Comparison of ENCODE assay signal across 36 cellular contexts in genomic region chr7:4399596-4399995, GRCh38.
"Had no signal": no experiment of that assay in that cellular context is flagged by ENCODE, and none has a peak within 500 bp of the region (broad histone marks: within the 10 kb centered on the region; RNA-seq: fewer than 3 reads in every experiment).

No MANE protein-coding gene starts in this region.

- H3K36me3 ChIP-seq: adrenal gland, brain microvascular endothelial cell, breast epithelium had no signal

- H3K4me1 Mint-ChIP-seq: activated B cell treated with CpG ODN at 0.5 μM for 24 hours; activated CD4-positive, alpha-beta T cell treated with anti-CD3 and anti-CD28 coated beads, Interleukin-2, amount 10 ng/mL, durations not matched to agents 24 days and 14 days; activated naive CD8-positive, alpha-beta T cell treated with anti-CD3 and anti-CD28 coated beads for 36 hours; activated T-helper 17 cell treated with anti-CD3 and anti-CD28 coated beads, Interleukin-2, amount 50 U/mL, for 72 hours; central memory CD8-positive, alpha-beta T cell had no signal

- H3K27ac Mint-ChIP-seq: activated B cell treated with CpG ODN at 0.5 μM for 24 hours; activated CD4-positive, alpha-beta memory T cell treated with anti-CD3 and anti-CD28 coated beads for 36 hours; activated CD4-positive, alpha-beta T cell treated with anti-CD3 and anti-CD28 coated beads, Interleukin-2, amount 10 ng/mL, durations not matched to agents 24 days and 14 days; activated CD8-positive, alpha-beta T cell treated with anti-CD3 and anti-CD28 coated beads for 36 hours; activated naive CD4-positive, alpha-beta T cell treated with anti-CD3 and anti-CD28 coated beads for 36 hours; activated naive CD4-positive, alpha-beta T cell treated with anti-CD3 and anti-CD28 coated beads, Interleukin-2, amount 50 U/mL, for 72 hours; activated naive CD8-positive, alpha-beta T cell treated with anti-CD3 and anti-CD28 coated beads for 36 hours; activated T-cell treated with anti-CD3 and anti-CD28 coated beads, Interleukin-2, amount 50 U/mL, for 72 hours; activated T-helper 1 cell treated with anti-CD3 and anti-CD28 coated beads, Interleukin-12 subunit alpha, Interleukin-12 subunit beta, Interleukin-2, Interleukin-4 antibody, amounts not matched to agents 30 ng/mL and 10 ng/mL and 1 ng/mL, durations not matched to agents 14 hours and 24 hours and 36 hours; activated T-helper 17 cell treated with anti-CD3 and anti-CD28 coated beads, Interleukin-2, amount 50 U/mL, for 72 hours; T-helper 1 cell treated with Interleukin-12 subunit alpha and Interleukin-12 subunit beta and Interleukin-4 antibody, amounts not matched to agents 30 μg/mL and 1 μg/mL, for 36 hours; T-helper 2 cell treated with Interferon-gamma antibody and Interleukin-4, amounts not matched to agents 5 μg/mL and 100 μg/mL, for 36 hours had no signal

- DNase-seq: activated B cell treated with CpG ODN at 0.5 μM for 24 hours; activated CD4-positive, alpha-beta memory T cell treated with anti-CD3 and anti-CD28 coated beads for 36 hours; activated CD4-positive, alpha-beta T cell treated with anti-CD3 and anti-CD28 coated beads for 4 hours; activated CD4-positive, alpha-beta T cell treated with anti-CD3 and anti-CD28 coated beads, Interleukin-2, amount 10 ng/mL, durations not matched to agents 24 days and 14 days; activated CD4-positive, alpha-beta T cell treated with anti-CD3 and anti-CD28 coated beads, Interleukin-2, amount 50 U/mL, for 1 hour; activated CD4-positive, alpha-beta T cell treated with anti-CD3 and anti-CD28 coated beads, Interleukin-2, amount 50 U/mL, for 4 hours; activated CD4-positive, CD25-positive, alpha-beta regulatory T cell treated with anti-CD3 and anti-CD28 coated beads, Interleukin-2, amount 50 U/mL, for 72 hours; activated CD8-positive, alpha-beta memory T cell treated with anti-CD3 and anti-CD28 coated beads, Interleukin-2, amount 50 U/mL, for 4 hours; activated CD8-positive, alpha-beta T cell treated with anti-CD3 and anti-CD28 coated beads for 36 hours; activated effector memory CD4-positive, alpha-beta T cell treated with anti-CD3 and anti-CD28 coated beads, Interleukin-2, amount 50 U/mL, for 16 hours; activated gamma-delta T cell treated with Interleukin-2 at 50 U/mL for 16 hours; activated naive CD4-positive, alpha-beta T cell; activated naive CD4-positive, alpha-beta T cell treated with anti-CD3 and anti-CD28 coated beads for 36 hours; activated naive CD4-positive, alpha-beta T cell treated with anti-CD3 and anti-CD28 coated beads, Interleukin-2, amount 50 U/mL, for 16 hours; activated naive CD8-positive, alpha-beta T cell treated with anti-CD3 and anti-CD28 coated beads for 36 hours; activated T-cell treated with anti-CD3 and anti-CD28 coated beads for 4 hours; activated T-cell treated with anti-CD3 and anti-CD28 coated beads, Interleukin-2, amount 50 U/mL, for 1 hour; activated T-cell treated with anti-CD3 and anti-CD28 coated beads, Interleukin-2, amount 50 U/mL, for 4 hours; activated T-cell treated with anti-CD3 and anti-CD28 coated beads, Interleukin-2, amount 50 U/mL, for 72 hours; adrenal gland; amniotic stem cell; aorta; body of pancreas; brain microvascular endothelial cell; SW 1271; T-helper 1 cell; T-helper 2 cell; T-helper 9 cell had no signal

- H3K4me1 ChIP-seq: adrenal gland, body of pancreas, breast epithelium had no signal

- H3K27me3 ChIP-seq: adrenal gland, body of pancreas, brain microvascular endothelial cell, breast epithelium had no signal

- H3K36me3 Mint-ChIP-seq: activated CD4-positive, alpha-beta memory T cell treated with anti-CD3 and anti-CD28 coated beads for 36 hours had no signal

- H3K4me3 ChIP-seq: adrenal gland, body of pancreas, breast epithelium had no signal

- H3K4me3 Mint-ChIP-seq: activated B cell treated with CpG ODN at 0.5 μM for 24 hours; activated CD4-positive, alpha-beta memory T cell treated with anti-CD3 and anti-CD28 coated beads for 36 hours; activated CD4-positive, alpha-beta T cell treated with anti-CD3 and anti-CD28 coated beads, Interleukin-2, amount 10 ng/mL, durations not matched to agents 24 days and 14 days; activated CD8-positive, alpha-beta T cell treated with anti-CD3 and anti-CD28 coated beads for 36 hours; activated naive CD4-positive, alpha-beta T cell treated with anti-CD3 and anti-CD28 coated beads for 36 hours; activated naive CD8-positive, alpha-beta T cell treated with anti-CD3 and anti-CD28 coated beads for 36 hours; activated T-cell treated with anti-CD3 and anti-CD28 coated beads, Interleukin-2, amount 50 U/mL, for 4 hours; activated T-cell treated with anti-CD3 and anti-CD28 coated beads, Interleukin-2, amount 50 U/mL, for 72 hours; activated T-helper 1 cell treated with anti-CD3 and anti-CD28 coated beads, Interleukin-12 subunit alpha, Interleukin-12 subunit beta, Interleukin-2, Interleukin-4 antibody, amounts not matched to agents 30 ng/mL and 10 ng/mL and 1 ng/mL, durations not matched to agents 14 hours and 24 hours and 36 hours; activated T-helper 17 cell treated with anti-CD3 and anti-CD28 coated beads, Interleukin-2, amount 50 U/mL, for 72 hours; central memory CD8-positive, alpha-beta T cell; T-helper 1 cell treated with Interleukin-12 subunit alpha and Interleukin-12 subunit beta and Interleukin-4 antibody, amounts not matched to agents 30 μg/mL and 1 μg/mL, for 36 hours; T-helper 2 cell treated with Interferon-gamma antibody and Interleukin-4, amounts not matched to agents 5 μg/mL and 100 μg/mL, for 36 hours had no signal

- H3K27me3 Mint-ChIP-seq: activated B cell treated with CpG ODN at 0.5 μM for 24 hours; activated CD4-positive, alpha-beta T cell treated with anti-CD3 and anti-CD28 coated beads, Interleukin-2, amount 10 ng/mL, durations not matched to agents 24 days and 14 days had no signal

- H3K9me3 ChIP-seq: body of pancreas had no signal

- H3K27ac ChIP-seq: adrenal gland, body of pancreas, brain microvascular endothelial cell, breast epithelium, VCaP had no signal

- ATAC-seq: activated CD8-positive, alpha-beta T cell treated with anti-CD3 and anti-CD28 coated beads for 36 hours; activated naive CD4-positive, alpha-beta T cell treated with anti-CD3 and anti-CD28 coated beads, Interleukin-2, amount 50 U/mL, for 72 hours; activated T-cell treated with anti-CD3 and anti-CD28 coated beads, Interleukin-2, amount 50 U/mL, for 4 hours; activated T-cell treated with anti-CD3 and anti-CD28 coated beads, Interleukin-2, amount 50 U/mL, for 72 hours; activated T-helper 17 cell treated with anti-CD3 and anti-CD28 coated beads, Interleukin-2, amount 50 U/mL, for 72 hours; body of pancreas had no signal
